ENCODE assay signal across 8 cellular contexts in the genomic region with DNA sequence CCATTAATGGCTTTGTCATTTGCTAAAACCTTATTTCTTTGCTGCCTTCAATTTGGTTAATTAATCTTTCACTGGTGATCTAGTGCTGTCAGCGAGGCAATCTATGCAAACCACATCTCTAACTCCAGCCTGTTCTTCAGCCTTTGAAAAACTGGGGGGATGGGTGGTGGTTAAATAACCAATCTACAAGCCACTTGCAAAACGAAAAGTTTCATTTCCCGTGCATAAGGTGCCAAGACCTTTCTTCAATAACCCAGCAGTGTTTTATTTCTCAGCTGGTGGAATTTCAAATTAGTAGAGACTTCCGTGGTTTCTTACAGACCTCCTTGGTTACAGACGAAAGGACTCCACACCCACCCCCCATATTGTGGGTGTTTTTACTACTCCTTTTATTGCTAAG.
DNase-seq lines count a peak whose midpoint lies in the region; ATAC-seq and TF ChIP-seq lines count a peak whose summit lies in the region.

No MANE protein-coding gene starts in this region.

- H3K4me1 Mint-ChIP-seq in activated naive CD8-positive, alpha-beta T cell treated with anti-CD3 and anti-CD28 coated beads, Interleukin-2, amount 50 U/mL, for 24 hours, result peaks cover 50% of the 10 kb centered on the region

- peak; percentile 90 for ATAC-seq in DND-41 (ENCODE audit: insufficient read depth, low read depth)
- peak; percentile 86 for ATAC-seq in GM21360 (IDR thresholded peaks at IDR 0.05; ENCODE audit: unreplicated experiment)
- peak; percentile 75 for ATAC-seq in HG03521 (IDR thresholded peaks at IDR 0.05; ENCODE audit: unreplicated experiment)
- ATAC-seq in activated naive CD8-positive, alpha-beta T cell treated with anti-CD3 and anti-CD28 coated beads, Interleukin-2, amount 50 U/mL, for 24 hours, result peak; percentile 90

- H3K79me1 ChIP-seq in mesenchymal stem cell (replicated peaks; ENCODE audit: low read length, poor library complexity, severe bottlenecking), result no peaks in the 10 kb centered on the region

- H3K9ac ChIP-seq in DND-41 (ENCODE audit: low read depth, low read length) (peak overlapping the region; percentile 41), mesenchymal stem cell (ENCODE audit: low read length) (no peak overlapping the region)

- no peak overlapping the region for H4K91ac ChIP-seq in mesenchymal stem cell (ENCODE audit: low read length)

- peak overlapping the region; percentile 72 for H3K4me2 ChIP-seq in DND-41 (ENCODE audit: insufficient read depth, low read length)
- no peak overlapping the region for H3K4me2 ChIP-seq in mesenchymal stem cell (ENCODE audit: low read length, poor library complexity, severe bottlenecking)

- H3K9me3 Mint-ChIP-seq in activated naive CD8-positive, alpha-beta T cell treated with anti-CD3 and anti-CD28 coated beads, Interleukin-2, amount 50 U/mL, for 24 hours, result no peaks in the 10 kb centered on the region

- H2AK5ac ChIP-seq in mesenchymal stem cell (ENCODE audit: low read length, severe bottlenecking), result no peak overlapping the region

- H3K14ac ChIP-seq in mesenchymal stem cell (ENCODE audit: low read length in 2 of 2), result no peak overlapping the region

- no peak overlapping the region for H3K4ac ChIP-seq in mesenchymal stem cell (ENCODE audit: low read depth in 1 of 2, low read length in 2 of 2)

- H3K4me3 ChIP-seq in DND-41 (ENCODE audit: low read depth in 1 of 2, low read length in 2 of 2), result peak overlapping the region in 1 of 2 experiments; percentile 45; a peak in 2 of 4 replicates
- no peak overlapping the region for H3K4me3 ChIP-seq in mesenchymal stem cell (ENCODE audit: insufficient read depth in 1 of 2, low read depth in 1 of 2, low read length in 2 of 2)
- no peak overlapping the region for H3K4me3 ChIP-seq in HAP-1
- no peak overlapping the region for H3K4me3 ChIP-seq in left ventricle myocardium inferior

- H4K20me1 ChIP-seq in DND-41 (ENCODE audit: insufficient read depth, low read length), result no peaks in the 10 kb centered on the region

- no peak overlapping the region for H3K23ac ChIP-seq in mesenchymal stem cell (ENCODE audit: low read length in 2 of 2)

- no peak overlapping the region for H2BK120ac ChIP-seq in mesenchymal stem cell (ENCODE audit: low read depth, low read length)

- H2AFZ ChIP-seq in DND-41 (ENCODE audit: low read depth, low read length), result 0 out of 2 replicates have a peak overlapping the region, but pooled peaks have one; percentile 18
- no peak overlapping the region for H2AFZ ChIP-seq in mesenchymal stem cell (ENCODE audit: low read depth, low read length)

- no peaks in the 10 kb centered on the region for H3K27me3 ChIP-seq in DND-41 (ENCODE audit: insufficient read depth, low read length, poor library complexity)
- peaks cover 6 to 64% of the 10 kb centered on the region in 2 experiments for H3K27me3 ChIP-seq in mesenchymal stem cell (ENCODE audit: control insufficient read depth in 1 of 2, insufficient read depth in 1 of 2, low read length in 2 of 2)
- H3K27me3 ChIP-seq in HAP-1 (ENCODE audit: low read depth), result 0 out of 2 replicates have a peak, but pooled peaks cover 4% of the 10 kb centered on the region
- H3K27me3 ChIP-seq in left ventricle myocardium inferior (ENCODE audit: low read depth), result no peaks in the 10 kb centered on the region

- H3K36me3 ChIP-seq in DND-41 (ENCODE audit: insufficient read depth, low read length) (no peaks in the 10 kb centered on the region), mesenchymal stem cell (ENCODE audit: control insufficient read depth in 1 of 2, insufficient read depth in 2 of 2, low read depth in 1 of 2, low read length in 2 of 2) (no peaks in the 10 kb centered on the region), HAP-1 (replicated peaks) (no peaks in the 10 kb centered on the region), left ventricle myocardium inferior (no peaks in the 10 kb centered on the region)

- DNase-seq in DND-41 (peak; percentile 80), mesenchymal stem cell (no peak), HAP-1 (ENCODE audit: low spot score in 2 of 2) (no peak), left ventricle myocardium inferior (no peak), HCEC 1CT (no peak)
- DNase-seq in activated naive CD8-positive, alpha-beta T cell treated with anti-CD3 and anti-CD28 coated beads, Interleukin-2, amount 50 U/mL, for 24 hours, result peak; percentile 29

- peak overlapping the region; percentile 47 for H3K27ac Mint-ChIP-seq in activated naive CD8-positive, alpha-beta T cell treated with anti-CD3 and anti-CD28 coated beads, Interleukin-2, amount 50 U/mL, for 24 hours

- no peak overlapping the region for H2BK5ac ChIP-seq in mesenchymal stem cell (ENCODE audit: low read depth, low read length, poor library complexity, severe bottlenecking)

- H4K8ac ChIP-seq in mesenchymal stem cell (ENCODE audit: low read length), result no peak overlapping the region

- H2BK15ac ChIP-seq in mesenchymal stem cell (ENCODE audit: low read depth, poor library complexity, severe bottlenecking), result no peak overlapping the region

- H3K4me1 ChIP-seq in DND-41 (ENCODE audit: insufficient read depth, low read length) (peaks cover 52% of the 10 kb centered on the region), mesenchymal stem cell (ENCODE audit: control insufficient read depth, insufficient read depth, low read depth, low read length) (no peaks in the 10 kb centered on the region), HAP-1 (no peaks in the 10 kb centered on the region), left ventricle myocardium inferior (no peaks in the 10 kb centered on the region)

- TF ChIP-seq CTCF in DND-41 (IDR thresholded peaks at IDR 0.05; ENCODE audit: borderline replicate concordance, extremely low read depth, low read length, poor library complexity, severe bottlenecking), result no peak
- TF ChIP-seq CTCF in left ventricle myocardium inferior (IDR thresholded peaks at IDR 0.05; ENCODE audit: borderline replicate concordance), result no peak

- H3K9me3 ChIP-seq in DND-41 (ENCODE audit: insufficient read depth, low read length, severe bottlenecking) (no peaks in the 10 kb centered on the region), mesenchymal stem cell (ENCODE audit: control insufficient read depth, low read length) (no peaks in the 10 kb centered on the region), HAP-1 (no peaks in the 10 kb centered on the region), left ventricle myocardium inferior (replicated peaks) (no peaks in the 10 kb centered on the region)

- no peaks in the 10 kb centered on the region for H3K79me2 ChIP-seq in DND-41 (ENCODE audit: insufficient read depth, low read length)

- H3K4me3 Mint-ChIP-seq in activated naive CD8-positive, alpha-beta T cell treated with anti-CD3 and anti-CD28 coated beads, Interleukin-2, amount 50 U/mL, for 24 hours, result peak overlapping the region; percentile 39

- no peaks in the 10 kb centered on the region for H3K36me3 Mint-ChIP-seq in activated naive CD8-positive, alpha-beta T cell treated with anti-CD3 and anti-CD28 coated beads, Interleukin-2, amount 50 U/mL, for 24 hours (ENCODE audit: low read depth)

- peak overlapping the region; percentile 68 for H3K27ac ChIP-seq in DND-41 (ENCODE audit: low read length)
- no peak overlapping the region for H3K27ac ChIP-seq in mesenchymal stem cell (ENCODE audit: low read length, poor library complexity, severe bottlenecking)
- H3K27ac ChIP-seq in left ventricle myocardium inferior (replicated peaks), result no peak overlapping the region

- no peak overlapping the region for H3K18ac ChIP-seq in mesenchymal stem cell (ENCODE audit: low read depth in 1 of 2, low read length in 2 of 2)

- H2BK12ac ChIP-seq in mesenchymal stem cell (ENCODE audit: low read length in 2 of 2), result no peak overlapping the region

- peaks cover 24% of the 10 kb centered on the region for H3K27me3 Mint-ChIP-seq in activated naive CD8-positive, alpha-beta T cell treated with anti-CD3 and anti-CD28 coated beads, Interleukin-2, amount 50 U/mL, for 24 hours

- 80% methylated on average over 4 of the region's 5 CpGs for WGBS in mesenchymal stem cell

- intact Hi-C loops in left ventricle myocardium inferior (cut with micrococcal nuclease), result no loop called here

- in situ Hi-C loops in HAP-1 (cut with MboI; ENCODE audit: low sequenced_read_pairs), result no loop called here

Comparison
In these comparisons a context has a peak if more than half of its experiments do, and no peak if none do; other contexts are left out.
1. DNase-seq: peak in DND-41 (single experiment) and activated naive CD8-positive, alpha-beta T cell treated with anti-CD3 and anti-CD28 coated beads, Interleukin-2, amount 50 U/mL, for 24 hours (single experiment); none in mesenchymal stem cell (single experiment), HAP-1 (0 of 2), left ventricle myocardium inferior (single experiment) and HCEC 1CT (single experiment).
2. Peak in every context shown above with its lines, with median percentiles within 50 percentile points of each other: ATAC-seq.